8 cellular contexts compared by ENCODE assay signal in genomic region chr10:13162013-13162364, GRCh38. TPM values are rescaled to one million over a fixed set of nuclear protein-coding genes. Genes with fewer than 3 reads are reported as not detected.
DNase-seq lines count a peak whose midpoint lies in the region; ATAC-seq and TF ChIP-seq lines count a peak whose summit lies in the region.

No MANE protein-coding gene starts in this region.

- no peaks in the 10 kb centered on the region for H3K9me3 ChIP-seq in GM23248 (ENCODE audit: low read depth)

- CTCF ChIA-PET in AG04449 (lab: Yijun Ruan, JAX), result interaction anchor here (0.6 to 4.6 kb wide), 16 partner anchors 9 to 278 kb away, joined by 3 to 77 read pairs (median 4); partner anchors contain the start of gene PHYH

- H3K4me1 Mint-ChIP-seq in activated T-helper 17 cell treated with anti-CD3 and anti-CD28 coated beads, Interleukin-2, amount 50 U/mL, for 72 hours, result peaks cover 17% of the 10 kb centered on the region

- no peak for ATAC-seq in activated T-helper 17 cell treated with anti-CD3 and anti-CD28 coated beads, Interleukin-2, amount 50 U/mL, for 72 hours (replicated peaks)
- no peak for ATAC-seq in HG02763 (IDR thresholded peaks at IDR 0.05; ENCODE audit: unreplicated experiment)
- ATAC-seq in GM19328 (IDR thresholded peaks at IDR 0.05; ENCODE audit: unreplicated experiment), result no peak

- H3K36me3 Mint-ChIP-seq in activated T-helper 17 cell treated with anti-CD3 and anti-CD28 coated beads, Interleukin-2, amount 50 U/mL, for 72 hours (ENCODE audit: low read depth), result peaks cover 26% of the 10 kb centered on the region

- peak overlapping the region; percentile 88 for H3K4me3 Mint-ChIP-seq in activated T-helper 17 cell treated with anti-CD3 and anti-CD28 coated beads, Interleukin-2, amount 50 U/mL, for 72 hours

- peak overlapping the region; percentile 67 for H3K4me3 ChIP-seq in AG04449 (ENCODE audit: low read depth, low read length)
- peak overlapping the region; percentile 84 for H3K4me3 ChIP-seq in GM23248

- POLR2A ChIA-PET in AG04449 (lab: Yijun Ruan, JAX), result interaction anchor here (0.7 to 2.1 kb wide), 2 partner anchors 62 to 140 kb away, joined by 3 to 7 read pairs; partner anchors contain the start of gene OPTN

- no peak for TF ChIP-seq CTCF in AG04449 (IDR thresholded peaks at IDR 0.05; ENCODE audit: insufficient read depth, low read length, missing control alignments)

- no peaks in the 10 kb centered on the region for H3K9me2 ChIP-seq in GM23248 (ENCODE audit: insufficient read depth)

- no peaks in the 10 kb centered on the region for H3K9me3 Mint-ChIP-seq in activated T-helper 17 cell treated with anti-CD3 and anti-CD28 coated beads, Interleukin-2, amount 50 U/mL, for 72 hours

- peak overlapping the region; percentile 90 for H3K4me2 ChIP-seq in GM23248 (ENCODE audit: unreplicated experiment)

- peak overlapping the region; percentile 99 for H2AFZ ChIP-seq in GM23248

- H3F3A ChIP-seq in GM23248 (ENCODE audit: insufficient read depth), result no peaks in the 10 kb centered on the region

- no peaks in the 10 kb centered on the region for H3K27me3 ChIP-seq in GM23248 (replicated peaks; ENCODE audit: insufficient read depth)

- WGBS in GM23248 (ENCODE audit: low coverage in 1 of 2, low lambda C conversion rate in 2 of 2, missing lambda C conversion rate in 2 of 2), 2 experiments, result 3 to 5% methylated on average over 12 of the region's 12 CpGs

- H3K9ac ChIP-seq in GM23248, result peak overlapping the region; percentile 69

- H3K4me1 ChIP-seq in GM23248 (ENCODE audit: insufficient read depth), result peaks cover 12% of the 10 kb centered on the region

- H3K36me3 ChIP-seq in GM23248 (ENCODE audit: low read depth), result no peaks in the 10 kb centered on the region

- no peak overlapping the region for H3K27ac ChIP-seq in GM23248

- peaks cover 12% of the 10 kb centered on the region; the same call in 1 of the 2 replicates for H3K79me2 ChIP-seq in GM23248 (ENCODE audit: insufficient read depth)

- peak overlapping the region; percentile 86 for H3K27ac Mint-ChIP-seq in activated T-helper 17 cell treated with anti-CD3 and anti-CD28 coated beads, Interleukin-2, amount 50 U/mL, for 72 hours

- in situ Hi-C loops in GM23248 (cut with MboI), result no loop called here

- no peaks in the 10 kb centered on the region for H3K27me3 Mint-ChIP-seq in activated T-helper 17 cell treated with anti-CD3 and anti-CD28 coated beads, Interleukin-2, amount 50 U/mL, for 72 hours

- no peaks in the 10 kb centered on the region for H4K20me1 ChIP-seq in GM23248 (ENCODE audit: insufficient read depth)

- DNase-seq in AG04449 (ENCODE audit: low read depth, low spot score) (no peak), GM23248 (peak; percentile 57), left kidney (ENCODE audit: low read depth, low spot score) (peak; percentile 48), NCI-H1092 (lab: John Stamatoyannopoulos, UW) (no peak), SKM-1 (lab: John Stamatoyannopoulos, UW; ENCODE audit: unreplicated experiment) (no peak)

RNA-seq across cellular contexts. Expression of gene MCM10, which starts 0.6 kb away (rescaled TPM):
- total RNA-seq in GM23248 (2014; rRNA removed; shearing (Covaris generic)), result 3.4 and 5.2 TPM in 2 replicates
- polyA plus RNA-seq in GM23248 (2016; fragmentation: Nextera tagmentation; extraction: Ambion mirVana), result 4.6 and 4.7 TPM in 2 replicates
- total RNA-seq in activated T-helper 17 cell treated with anti-CD3 and anti-CD28 coated beads, Interleukin-2, amount 50 U/mL, for 72 hours, result 10 to 100 TPM; 36.4 to 71.0 TPM

Comparison
In these comparisons a context has a peak if more than half of its experiments do, and no peak if none do; other contexts are left out.
1. DNase-seq: peak in GM23248 (single experiment) and left kidney (single experiment); none in AG04449 (single experiment), NCI-H1092 (single experiment) and SKM-1 (single experiment).